ENCODE assay signal across 1 cellular context in genomic region chr2:61193670-61194561, GRCh38.
TF ChIP-seq lines count a peak whose summit lies in the region.

No MANE protein-coding gene starts in this region.

TF ChIP-seq in WTC11, 78 proteins besides CTCF, POLR2A, EP300 and RAD21 (continued from another document):
- TF ChIP-seq ZNF281 (CRISPR knock-in tag; IDR thresholded peaks at IDR 0.05) (no peak), ATF1 (CRISPR knock-in tag; IDR thresholded peaks at IDR 0.05) (no peak), ZNF423 (CRISPR knock-in tag; IDR thresholded peaks at IDR 0.05) (no peak), AFF4 (CRISPR knock-in tag; IDR thresholded peaks at IDR 0.05; ENCODE audit: borderline replicate concordance) (no peak)
- TF ChIP-seq, protein P1, sequence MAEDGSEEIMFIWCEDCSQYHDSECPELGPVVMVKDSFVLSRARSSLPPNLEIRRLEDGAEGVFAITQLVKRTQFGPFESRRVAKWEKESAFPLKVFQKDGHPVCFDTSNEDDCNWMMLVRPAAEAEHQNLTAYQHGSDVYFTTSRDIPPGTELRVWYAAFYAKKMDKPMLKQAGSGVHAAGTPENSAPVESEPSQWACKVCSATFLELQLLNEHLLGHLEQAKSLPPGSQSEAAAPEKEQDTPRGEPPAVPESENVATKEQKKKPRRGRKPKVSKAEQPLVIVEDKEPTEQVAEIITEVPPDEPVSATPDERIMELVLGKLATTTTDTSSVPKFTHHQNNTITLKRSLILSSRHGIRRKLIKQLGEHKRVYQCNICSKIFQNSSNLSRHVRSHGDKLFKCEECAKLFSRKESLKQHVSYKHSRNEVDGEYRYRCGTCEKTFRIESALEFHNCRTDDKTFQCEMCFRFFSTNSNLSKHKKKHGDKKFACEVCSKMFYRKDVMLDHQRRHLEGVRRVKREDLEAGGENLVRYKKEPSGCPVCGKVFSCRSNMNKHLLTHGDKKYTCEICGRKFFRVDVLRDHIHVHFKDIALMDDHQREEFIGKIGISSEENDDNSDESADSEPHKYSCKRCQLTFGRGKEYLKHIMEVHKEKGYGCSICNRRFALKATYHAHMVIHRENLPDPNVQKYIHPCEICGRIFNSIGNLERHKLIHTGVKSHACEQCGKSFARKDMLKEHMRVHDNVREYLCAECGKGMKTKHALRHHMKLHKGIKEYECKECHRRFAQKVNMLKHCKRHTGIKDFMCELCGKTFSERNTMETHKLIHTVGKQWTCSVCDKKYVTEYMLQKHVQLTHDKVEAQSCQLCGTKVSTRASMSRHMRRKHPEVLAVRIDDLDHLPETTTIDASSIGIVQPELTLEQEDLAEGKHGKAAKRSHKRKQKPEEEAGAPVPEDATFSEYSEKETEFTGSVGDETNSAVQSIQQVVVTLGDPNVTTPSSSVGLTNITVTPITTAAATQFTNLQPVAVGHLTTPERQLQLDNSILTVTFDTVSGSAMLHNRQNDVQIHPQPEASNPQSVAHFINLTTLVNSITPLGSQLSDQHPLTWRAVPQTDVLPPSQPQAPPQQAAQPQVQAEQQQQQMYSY (CRISPR knock-in tag; IDR thresholded peaks at IDR 0.05), result no peak
